ENCODE assay signal across 8 cellular contexts in genomic region chr1:10975567-10976326, GRCh38. TPM values are rescaled to one million over a fixed set of nuclear protein-coding genes. Genes with fewer than 3 reads are reported as not detected.
A peak's percentile ranks its signal among the peaks of the same experiment; 100 is the strongest.
DNase-seq lines count a peak whose midpoint lies in the region; ATAC-seq and TF ChIP-seq lines count a peak whose summit lies in the region.

No MANE protein-coding gene starts in this region.

- peaks cover 3% of the 10 kb centered on the region for H3K4me1 ChIP-seq in prostate gland (replicated peaks)

- no peaks in the 10 kb centered on the region for H3K9me3 ChIP-seq in prostate gland

- H3K9me3 Mint-ChIP-seq in natural killer cell treated with Interleukin-12 subunit alpha and Interleukin-12 subunit beta and Interleukin-15 and Interleukin-18, amount 100 ng/mL, for 72 hours = no peaks in the 10 kb centered on the region

- no peak overlapping the region for H3K4me3 Mint-ChIP-seq in natural killer cell treated with Interleukin-12 subunit alpha and Interleukin-12 subunit beta and Interleukin-15 and Interleukin-18, amount 100 ng/mL, for 72 hours

- DNase-seq in EH (ENCODE audit: low read depth) (peak; percentile 97), NCI-H510A (lab: John Stamatoyannopoulos, UW) (peak; percentile 73), epithelial cell of esophagus (ENCODE audit: low read depth) (peak; percentile 86), prostate gland (ENCODE audit: low spot score) (peak; percentile 74), GM10266 (ENCODE audit: extremely low spot score) (no peak), GM19240 (ENCODE audit: insufficient read length, low spot score) (no peak)
- no peak for DNase-seq in natural killer cell treated with Interleukin-12 subunit alpha and Interleukin-12 subunit beta and Interleukin-15 and Interleukin-18, amount 100 ng/mL, for 72 hours (ENCODE audit: low spot score)
- DNase-seq in stimulated activated naive CD4-positive, alpha-beta T cell treated with Interleukin-2 at 50 U/mL for 16 hours (lab: John Stamatoyannopoulos, UW) = no peak

- TF ChIP-seq POLR2A in prostate gland (IDR thresholded peaks at IDR 0.05) = no peak

- intact Hi-C loops in prostate gland (cut with DNase I) = loop anchor here (5.0 kb wide), 1 partner anchor 37 kb away; the partner anchor contains the start of gene TARDBP

- no peak overlapping the region for H3K27ac Mint-ChIP-seq in natural killer cell treated with Interleukin-12 subunit alpha and Interleukin-12 subunit beta and Interleukin-15 and Interleukin-18, amount 100 ng/mL, for 72 hours

- H3K36me3 ChIP-seq in prostate gland = no peaks in the 10 kb centered on the region

- peak overlapping the region; percentile 50 to 55 for H3K27ac ChIP-seq in prostate gland

- H3K27me3 ChIP-seq in prostate gland (replicated peaks; ENCODE audit: insufficient read depth) = no peaks in the 10 kb centered on the region

- TF ChIP-seq CTCF in epithelial cell of esophagus (IDR thresholded peaks at IDR 0.05; ENCODE audit: insufficient read depth, low read depth, low read length, missing control alignments) = no peak
- TF ChIP-seq CTCF in prostate gland (IDR thresholded peaks at IDR 0.05) = no peak
- no peak for TF ChIP-seq CTCF in GM10266 (IDR thresholded peaks at IDR 0.05; ENCODE audit: control insufficient read depth, insufficient read depth, low read depth, missing control alignments)

- no peaks in the 10 kb centered on the region for H3K36me3 Mint-ChIP-seq in natural killer cell treated with Interleukin-12 subunit alpha and Interleukin-12 subunit beta and Interleukin-15 and Interleukin-18, amount 100 ng/mL, for 72 hours

- H3K4me1 Mint-ChIP-seq in natural killer cell treated with Interleukin-12 subunit alpha and Interleukin-12 subunit beta and Interleukin-15 and Interleukin-18, amount 100 ng/mL, for 72 hours (ENCODE audit: low read depth in 2 of 2) = no peaks in the 10 kb centered on the region

- WGBS in prostate gland = 45% methylated on average over 19 of the region's 19 CpGs

- no peak for ATAC-seq in natural killer cell treated with Interleukin-12 subunit alpha and Interleukin-12 subunit beta and Interleukin-15 and Interleukin-18, amount 100 ng/mL, for 72 hours

- peaks cover 0 to 13% of the 10 kb centered on the region in 2 donors for H3K27me3 Mint-ChIP-seq in natural killer cell treated with Interleukin-12 subunit alpha and Interleukin-12 subunit beta and Interleukin-15 and Interleukin-18, amount 100 ng/mL, for 72 hours

- no peak overlapping the region for H3K4me3 ChIP-seq in epithelial cell of esophagus (ENCODE audit: low read length)
- H3K4me3 ChIP-seq in prostate gland = no peak overlapping the region

RNA-seq across cellular contexts. Expression of gene TARDBP, which starts 36.7 kb away (rescaled TPM):
- 100 to 1,000 TPM in 1 of 2 donors, 10 to 100 TPM in 1; 93.7 to 151 TPM for total RNA-seq in prostate gland
- 100 to 1,000 TPM; 147 to 226 TPM for total RNA-seq in natural killer cell treated with Interleukin-12 subunit alpha and Interleukin-12 subunit beta and Interleukin-15 and Interleukin-18, amount 100 ng/mL, for 72 hours

Comparison
In these comparisons a context has a peak if more than half of its experiments do, and no peak if none do; other contexts are left out.
1. DNase-seq: peak in EH (single experiment), NCI-H510A (single experiment), epithelial cell of esophagus (single experiment) and prostate gland (single experiment); none in GM10266 (single experiment), GM19240 (single experiment), natural killer cell treated with Interleukin-12 subunit alpha and Interleukin-12 subunit beta and Interleukin-15 and Interleukin-18, amount 100 ng/mL, for 72 hours (single experiment) and stimulated activated naive CD4-positive, alpha-beta T cell treated with Interleukin-2 at 50 U/mL for 16 hours (single experiment).